16 cellular contexts compared by ENCODE assay signal in genomic region chr3:33019981-33020380, GRCh38.
"Had no signal": no experiment of that assay in that cellular context is flagged by ENCODE, and none has a peak within 500 bp of the region (broad histone marks: within the 10 kb centered on the region; RNA-seq: fewer than 3 reads in every experiment).

No MANE protein-coding gene starts in this region.

- H3K4me3 ChIP-seq: ascending aorta, esophagus squamous epithelium, lung, mucosa of descending colon, right atrium auricular region, SJCRH30 had no signal

- H3K9me3 ChIP-seq: ascending aorta, esophagus squamous epithelium, mucosa of descending colon, right atrium auricular region, SJCRH30 had no signal

- H3K27ac ChIP-seq: ascending aorta, esophagus squamous epithelium, right atrium auricular region, SJCRH30 had no signal

- H3K27me3 Mint-ChIP-seq: naive thymus-derived CD8-positive, alpha-beta T cell had no signal

- H3K27ac Mint-ChIP-seq: immature natural killer cell had no signal

- H3K4me1 ChIP-seq: ascending aorta, esophagus squamous epithelium, right atrium auricular region had no signal

- H3K9me3 Mint-ChIP-seq: immature natural killer cell; naive thymus-derived CD8-positive, alpha-beta T cell had no signal

- H3K4me3 Mint-ChIP-seq: immature natural killer cell had no signal

- H3K27me3 ChIP-seq: ascending aorta, esophagus squamous epithelium, right atrium auricular region, SJCRH30 had no signal

- H3K36me3 ChIP-seq: SJCRH30 had no signal

- DNase-seq: activated CD4-positive, alpha-beta T cell treated with anti-CD3 and anti-CD28 coated beads, Interleukin-2, amount 50 U/mL, for 48 hours; activated CD8-positive, alpha-beta memory T cell treated with anti-CD3 and anti-CD28 coated beads, Interleukin-2, amount 50 U/mL, for 48 hours; activated gamma-delta T cell treated with Interleukin-2 at 50 U/mL for 16 hours; esophagus squamous epithelium; foreskin fibroblast; immature natural killer cell; mucosa of descending colon; naive thymus-derived CD8-positive, alpha-beta T cell; posterior cingulate gyrus; SJCRH30; substantia nigra; SW 1271; trophoblast cell had no signal

- ATAC-seq: mucosa of descending colon; naive thymus-derived CD8-positive, alpha-beta T cell had no signal
